ENCODE assay signal across 21 cellular contexts in genomic region chr10:124150807-124151417, GRCh38. TPM values are rescaled to one million over a fixed set of nuclear protein-coding genes. Genes with fewer than 3 reads are reported as not detected.
DNase-seq lines count a peak whose midpoint lies in the region; TF ChIP-seq lines count a peak whose summit lies in the region.
"Had no signal": no experiment of that assay in that cellular context is flagged by ENCODE, and none has a peak within 500 bp of the region (broad histone marks: within the 10 kb centered on the region; RNA-seq: fewer than 3 reads in every experiment).

No MANE protein-coding gene starts in this region.

- peaks cover 87% of the 10 kb centered on the region for H3K4me1 ChIP-seq in BLaER1
- H3K4me1 ChIP-seq in KMS-11 (ENCODE audit: low read depth, poor library complexity, severe bottlenecking), result peaks cover 73% of the 10 kb centered on the region
- H3K4me1 ChIP-seq in PC-9 (replicated peaks; ENCODE audit: insufficient read depth), result peaks cover 42% of the 10 kb centered on the region

- no peaks in the 10 kb centered on the region for H3K9me2 ChIP-seq in PC-9 (ENCODE audit: insufficient read depth)

- H3K27me3 ChIP-seq in BLaER1 (no peaks in the 10 kb centered on the region), KMS-11 (ENCODE audit: insufficient read depth, low read depth) (no peaks in the 10 kb centered on the region), PC-9 (ENCODE audit: insufficient read depth, low read depth) (no peaks in the 10 kb centered on the region)
- H3K27me3 ChIP-seq: ovary, tibial artery had no signal

- H3K9me3 Mint-ChIP-seq in nephron, result no peaks in the 10 kb centered on the region
- H3K9me3 Mint-ChIP-seq: naive B cell had no signal

- no peaks in the 10 kb centered on the region for H3K9me3 ChIP-seq in BLaER1
- no peaks in the 10 kb centered on the region for H3K9me3 ChIP-seq in PC-9 (ENCODE audit: insufficient read depth, low read depth)
- H3K9me3 ChIP-seq: ovary, tibial artery had no signal

- peaks cover 15% of the 10 kb centered on the region; the same call in 1 of the 2 replicates for H3F3A ChIP-seq in PC-9 (ENCODE audit: insufficient read depth, low read depth)

- intact Hi-C loops in PC-9 (cut with micrococcal nuclease; ENCODE audit: unreplicated experiment), result loop anchor here (5.0 to 10.0 kb wide), 2 partner anchors 44 to 234 kb away; no protein-coding TSS in a partner anchor

- H3K27ac Mint-ChIP-seq in nephron, result peak overlapping the region; percentile 11 to 44 (median 28)
- H3K27ac Mint-ChIP-seq: activated T-cell treated with anti-CD3 and anti-CD28 coated beads, Interleukin-2, amount 50 U/mL, for 72 hours; stimulated activated naive B cell treated with anti-CD40 and anti-IgM and Interleukin-4, amounts not matched to agents 10 μg/mL and 1 μg/mL and 100 μg/mL, for 72 hours had no signal

- H3K4me3 Mint-ChIP-seq in nephron, result no peak overlapping the region
- H3K4me3 Mint-ChIP-seq: activated T-cell treated with anti-CD3 and anti-CD28 coated beads, Interleukin-2, amount 50 U/mL, for 72 hours; stimulated activated naive B cell treated with anti-CD40 and anti-IgM and Interleukin-4, amounts not matched to agents 10 μg/mL and 1 μg/mL and 100 μg/mL, for 72 hours had no signal

- TF ChIP-seq CTCF in KMS-11 (conservative IDR thresholded peaks at IDR 0.05; ENCODE audit: low read depth, low read length) (no peak), PC-9 (conservative IDR thresholded peaks at IDR 0.05) (no peak), nephron (IDR thresholded peaks at IDR 0.05; ENCODE audit: unreplicated experiment in 3 of 3) (no peak)

- H3K27me3 Mint-ChIP-seq in nephron (ENCODE audit: low read depth), result no peaks in the 10 kb centered on the region
- H3K27me3 Mint-ChIP-seq: naive B cell; stimulated activated naive B cell treated with anti-CD40 and anti-IgM and Interleukin-4, amounts not matched to agents 10 μg/mL and 1 μg/mL and 100 μg/mL, for 72 hours had no signal

- POLR2A ChIA-PET in PC-9 (lab: Charles Lee; ENCODE audit: unreplicated experiment), result interaction anchor here (0.5 kb wide), 1 partner anchor 18 kb away, joined by 3 read pairs; no protein-coding TSS in a partner anchor

- no peaks in the 10 kb centered on the region for H3K36me3 Mint-ChIP-seq in nephron (ENCODE audit: low read depth)
- H3K36me3 Mint-ChIP-seq: activated naive CD4-positive, alpha-beta T cell treated with anti-CD3 and anti-CD28 coated beads, Interleukin-2, amount 50 U/mL, for 72 hours; naive B cell; stimulated activated naive B cell treated with anti-CD40 and anti-IgM and Interleukin-4, amounts not matched to agents 10 μg/mL and 1 μg/mL and 100 μg/mL, for 72 hours had no signal

- CTCF ChIA-PET in PC-9 (lab: Charles Lee), result no interaction called here

- DNase-seq in PC-9 (no peak), CD1c-positive myeloid dendritic cell (ENCODE audit: extremely low spot score) (no peak), HT-29 (ENCODE audit: low spot score) (no peak)
- DNase-seq in activated CD4-positive, CD25-positive, alpha-beta regulatory T cell treated with anti-CD3 and anti-CD28 coated beads, Interleukin-2, amount 50 U/mL, for 72 hours, result no peak
- DNase-seq: activated T-cell treated with anti-CD3 and anti-CD28 coated beads, Interleukin-2, amount 50 U/mL, for 72 hours; effector CD8-positive, alpha-beta T cell; Karpas-422; kidney glomerular epithelial cell; mammary epithelial cell; naive B cell; NCI-H1048; NCI-H2171 treated with DMSO at 0.1 percent for 48 hours; NK-92 treated with Interleukin-12 subunit alpha and Interleukin-12 subunit beta, amount 100 ng/mL, for 24 hours; stimulated activated naive B cell treated with anti-CD40 and anti-IgM and Interleukin-4, amounts not matched to agents 10 μg/mL and 1 μg/mL and 100 μg/mL, for 72 hours; T-helper 9 cell had no signal

- H3K9ac ChIP-seq in BLaER1, result no peak overlapping the region
- H3K9ac ChIP-seq in KMS-11, result peak overlapping the region; percentile 90; the same call in 1 of the 2 replicates

- H2AFZ ChIP-seq in KMS-11 (ENCODE audit: low read depth) (no peak overlapping the region), PC-9 (no peak overlapping the region)

- H3K27ac ChIP-seq in BLaER1 (no peak overlapping the region; the same call in 1 of the 2 replicates), KMS-11 (peak overlapping the region; percentile 90), PC-9 (0 out of 2 replicates have a peak overlapping the region, but pooled peaks have one; percentile 94)

- H3K4me2 ChIP-seq in BLaER1, result peak overlapping the region; percentile 89; the same call in 1 of the 2 replicates
- H3K4me2 ChIP-seq in KMS-11, result peak overlapping the region; percentile 99
- H3K4me2 ChIP-seq in PC-9, result no peak overlapping the region; the same call in 1 of the 2 replicates

- no TSS peak for BruUV-seq in PC-9 (replicated peaks; lab: Mats Ljungman, UMichigan)

- H3K36me3 ChIP-seq in BLaER1 (no peaks in the 10 kb centered on the region), KMS-11 (ENCODE audit: insufficient read depth) (no peaks in the 10 kb centered on the region), PC-9 (ENCODE audit: low read depth) (no peaks in the 10 kb centered on the region)
- H3K36me3 ChIP-seq: ovary, tibial artery had no signal

- H3K4me1 Mint-ChIP-seq in nephron, result peaks cover 48% of the 10 kb centered on the region

- H3K79me2 ChIP-seq in KMS-11 (ENCODE audit: insufficient read depth, low read depth), result peaks cover 28% of the 10 kb centered on the region
- H3K79me2 ChIP-seq in PC-9 (ENCODE audit: low read depth), result no peaks in the 10 kb centered on the region

- H3K4me3 ChIP-seq in BLaER1 (no peak overlapping the region), KMS-11 (IDR thresholded peaks at IDR 0.05; ENCODE audit: insufficient read depth, low read depth, low read length) (no peak overlapping the region), PC-9 (no peak overlapping the region)
- H3K4me3 ChIP-seq: ovary, tibial artery had no signal

- H4K20me1 ChIP-seq in BLaER1, result no peaks in the 10 kb centered on the region
- H4K20me1 ChIP-seq in KMS-11 (ENCODE audit: insufficient read depth), result no peaks in the 10 kb centered on the region
- no peaks in the 10 kb centered on the region for H4K20me1 ChIP-seq in PC-9 (ENCODE audit: insufficient read depth)

RNA-seq across cellular contexts. Expression of gene CHST15, which starts 57.5 kb away (rescaled TPM):
- total RNA-seq in PC-9 (2021), result 23.8 and 24.6 TPM in 2 replicates
- total RNA-seq in HT-29 (2014; rRNA removed; shearing (Covaris generic)), result not detected in 2 replicates

Comparison
In these comparisons a context has a peak if more than half of its experiments do, and no peak if none do; other contexts are left out.
1. RNA of gene CHST15, which starts 57.5 kb away (total RNA-seq): 23.8 to 24.6 TPM in PC-9; not detected in HT-29; every median in the first group is over 10 times any median in the second.